Comparison of ENCODE assay signal across 8 cellular contexts in genomic region chr17:50139950-50140885, GRCh38. TPM values are rescaled to one million over a fixed set of nuclear protein-coding genes. Genes with fewer than 3 reads are reported as not detected.
A peak's percentile ranks its signal among the peaks of the same experiment; 100 is the strongest.
DNase-seq lines count a peak whose midpoint lies in the region; ATAC-seq and TF ChIP-seq lines count a peak whose summit lies in the region.

No MANE protein-coding gene starts in this region.

- TF ChIP-seq CTCF in GM10248 (IDR thresholded peaks at IDR 0.05; ENCODE audit: control extremely low read depth, extremely low read depth, low read depth, missing control alignments) (peak; percentile 87), fibroblast of pulmonary artery (IDR thresholded peaks at IDR 0.05; ENCODE audit: low read length, missing control alignments) (peak; percentile 91), thoracic aorta (IDR thresholded peaks at IDR 0.05) (peak; percentile 98)

- H3K27ac Mint-ChIP-seq in activated T-helper 1 cell treated with anti-CD3 and anti-CD28 coated beads, Interleukin-12 subunit alpha, Interleukin-12 subunit beta, Interleukin-2, Interleukin-4 antibody, amounts not matched to agents 30 ng/mL and 10 ng/mL and 1 ng/mL, durations not matched to agents 14 hours and 24 hours and 36 hours = peak overlapping the region; percentile 79

- peaks cover 15 to 19% of the 10 kb centered on the region in 2 donors for H3K4me1 ChIP-seq in thoracic aorta (ENCODE audit: control insufficient read depth in 1 of 2, low read depth in 2 of 2)

- POLR2A ChIA-PET in GM10248 (lab: Yijun Ruan, JAX) = no interaction called here

- ATAC-seq in HG03280 (IDR thresholded peaks at IDR 0.05; ENCODE audit: unreplicated experiment) (peak; percentile 55), thoracic aorta (ENCODE audit: insufficient number of reproducible peaks, low FRiP score, low read depth) (peak; percentile 34)

- H3K4me3 ChIP-seq in fibroblast of pulmonary artery (replicated peaks; ENCODE audit: low read depth, low read length) = no peak overlapping the region
- H3K4me3 ChIP-seq in thoracic aorta = no peak overlapping the region

- CTCF ChIA-PET in GM10248 (lab: Yijun Ruan, JAX) = interaction anchor here (0.8 to 6.2 kb wide), 15 partner anchors 8 to 73 kb away, joined by 3 to 60 read pairs (median 7); partner anchors contain the start of genes COL1A1, PPP1R9B and SGCA

- H3K27me3 Mint-ChIP-seq in activated T-helper 1 cell treated with anti-CD3 and anti-CD28 coated beads, Interleukin-12 subunit alpha, Interleukin-12 subunit beta, Interleukin-2, Interleukin-4 antibody, amounts not matched to agents 30 ng/mL and 10 ng/mL and 1 ng/mL, durations not matched to agents 14 hours and 24 hours and 36 hours (ENCODE audit: insufficient read depth) = no peaks in the 10 kb centered on the region

- H3K36me3 Mint-ChIP-seq in activated T-helper 1 cell treated with anti-CD3 and anti-CD28 coated beads, Interleukin-12 subunit alpha, Interleukin-12 subunit beta, Interleukin-2, Interleukin-4 antibody, amounts not matched to agents 30 ng/mL and 10 ng/mL and 1 ng/mL, durations not matched to agents 14 hours and 24 hours and 36 hours (ENCODE audit: low read depth) = peaks cover 79% of the 10 kb centered on the region

- H3K4me1 Mint-ChIP-seq in activated T-helper 1 cell treated with anti-CD3 and anti-CD28 coated beads, Interleukin-12 subunit alpha, Interleukin-12 subunit beta, Interleukin-2, Interleukin-4 antibody, amounts not matched to agents 30 ng/mL and 10 ng/mL and 1 ng/mL, durations not matched to agents 14 hours and 24 hours and 36 hours (ENCODE audit: low read depth) = peaks cover 80% of the 10 kb centered on the region

- intact Hi-C loops in activated T-helper 1 cell treated with anti-CD3 and anti-CD28 coated beads, Interleukin-12 subunit alpha, Interleukin-12 subunit beta, Interleukin-2, Interleukin-4 antibody, amounts not matched to agents 30 ng/mL and 10 ng/mL and 1 ng/mL, durations not matched to agents 14 hours and 24 hours and 36 hours (cut with micrococcal nuclease) = loop anchor here (1.0 to 2.0 kb wide), 5 partner anchors 11 to 157 kb away; no protein-coding TSS in a partner anchor

- no peaks in the 10 kb centered on the region for H3K9me3 ChIP-seq in thoracic aorta

- peak overlapping the region; percentile 72 for H3K4me3 Mint-ChIP-seq in activated T-helper 1 cell treated with anti-CD3 and anti-CD28 coated beads, Interleukin-12 subunit alpha, Interleukin-12 subunit beta, Interleukin-2, Interleukin-4 antibody, amounts not matched to agents 30 ng/mL and 10 ng/mL and 1 ng/mL, durations not matched to agents 14 hours and 24 hours and 36 hours

- H3K36me3 ChIP-seq in thoracic aorta = peaks cover 86% of the 10 kb centered on the region

- no peaks in the 10 kb centered on the region for H3K9me3 Mint-ChIP-seq in activated T-helper 1 cell treated with anti-CD3 and anti-CD28 coated beads, Interleukin-12 subunit alpha, Interleukin-12 subunit beta, Interleukin-2, Interleukin-4 antibody, amounts not matched to agents 30 ng/mL and 10 ng/mL and 1 ng/mL, durations not matched to agents 14 hours and 24 hours and 36 hours

- DNase-seq in GM10248 (ENCODE audit: extremely low spot score) (peak; percentile 87), RKO (ENCODE audit: low spot score) (peak; percentile 84), fibroblast of pulmonary artery (ENCODE audit: low read depth) (peak; percentile 84), non-pigmented ciliary epithelial cell (ENCODE audit: low read depth) (peak; percentile 37), thoracic aorta (ENCODE audit: low spot score) (no peak), HPDE6-E6E7 (ENCODE audit: extremely low spot score) (no peak)
- peak; percentile 74 for DNase-seq in activated T-helper 1 cell treated with anti-CD3 and anti-CD28 coated beads, Interleukin-12 subunit alpha, Interleukin-12 subunit beta, Interleukin-2, Interleukin-4 antibody, amounts not matched to agents 30 ng/mL and 10 ng/mL and 1 ng/mL, durations not matched to agents 14 hours and 24 hours and 36 hours (ENCODE audit: low spot score)

- peak overlapping the region; percentile 41 to 64 for H3K27ac ChIP-seq in thoracic aorta

- H3K27me3 ChIP-seq in thoracic aorta (replicated peaks; ENCODE audit: insufficient read depth) = no peaks in the 10 kb centered on the region

RNA-seq across cellular contexts. Expression of gene SAMD14, which starts 10.3 kb away (rescaled TPM):
- 1.6 and 3.6 TPM in 2 replicates for total RNA-seq in activated T-helper 1 cell treated with anti-CD3 and anti-CD28 coated beads, Interleukin-12 subunit alpha, Interleukin-12 subunit beta, Interleukin-2, Interleukin-4 antibody, amounts not matched to agents 30 ng/mL and 10 ng/mL and 1 ng/mL, durations not matched to agents 14 hours and 24 hours and 36 hours
- total RNA-seq in thoracic aorta = 10 to 100 TPM in 1 of 2 donors, 1 to 10 TPM in 1; 9.7 to 11.5 TPM

RNA-seq across cellular contexts. Expression of gene PPP1R9B, which starts 10.3 kb away (rescaled TPM):
- 97.1 and 101 TPM in 2 replicates for total RNA-seq in activated T-helper 1 cell treated with anti-CD3 and anti-CD28 coated beads, Interleukin-12 subunit alpha, Interleukin-12 subunit beta, Interleukin-2, Interleukin-4 antibody, amounts not matched to agents 30 ng/mL and 10 ng/mL and 1 ng/mL, durations not matched to agents 14 hours and 24 hours and 36 hours
- total RNA-seq in thoracic aorta = 10 to 100 TPM; 53.3 to 67.1 TPM

RNA-seq across cellular contexts. Expression of gene SGCA, which starts 25.6 kb away (rescaled TPM):
- total RNA-seq in activated T-helper 1 cell treated with anti-CD3 and anti-CD28 coated beads, Interleukin-12 subunit alpha, Interleukin-12 subunit beta, Interleukin-2, Interleukin-4 antibody, amounts not matched to agents 30 ng/mL and 10 ng/mL and 1 ng/mL, durations not matched to agents 14 hours and 24 hours and 36 hours = 0.32 and 0.49 TPM in 2 replicates
- total RNA-seq in thoracic aorta = 100 to 1,000 TPM in 1 of 2 donors, 10 to 100 TPM in 1; 95.5 to 158 TPM

RNA-seq across cellular contexts. Expression of gene PDK2, which starts 45.1 kb away (rescaled TPM):
- total RNA-seq in activated T-helper 1 cell treated with anti-CD3 and anti-CD28 coated beads, Interleukin-12 subunit alpha, Interleukin-12 subunit beta, Interleukin-2, Interleukin-4 antibody, amounts not matched to agents 30 ng/mL and 10 ng/mL and 1 ng/mL, durations not matched to agents 14 hours and 24 hours and 36 hours = 13.7 and 16.9 TPM in 2 replicates
- total RNA-seq in thoracic aorta = 10 to 100 TPM; 35.5 to 74.9 TPM

Comparison
In these comparisons a context has a peak if more than half of its experiments do, and no peak if none do; other contexts are left out.
1. DNase-seq: peak in GM10248 (single experiment), RKO (single experiment), activated T-helper 1 cell treated with anti-CD3 and anti-CD28 coated beads, Interleukin-12 subunit alpha, Interleukin-12 subunit beta, Interleukin-2, Interleukin-4 antibody, amounts not matched to agents 30 ng/mL and 10 ng/mL and 1 ng/mL, durations not matched to agents 14 hours and 24 hours and 36 hours (single experiment), fibroblast of pulmonary artery (single experiment) and non-pigmented ciliary epithelial cell (single experiment); none in thoracic aorta (single experiment) and HPDE6-E6E7 (single experiment).
2. RNA of gene SGCA, which starts 25.6 kb away (total RNA-seq): 95.5 to 158 TPM in thoracic aorta; 0.32 to 0.49 TPM in activated T-helper 1 cell treated with anti-CD3 and anti-CD28 coated beads, Interleukin-12 subunit alpha, Interleukin-12 subunit beta, Interleukin-2, Interleukin-4 antibody, amounts not matched to agents 30 ng/mL and 10 ng/mL and 1 ng/mL, durations not matched to agents 14 hours and 24 hours and 36 hours; every median in the first group is over 10 times any median in the second.
3. Peak in every context shown above with its lines, with median percentiles within 50 percentile points of each other: CTCF ChIP-seq.